In genomic region chr11:19615503-19615902, GRCh38 we compare ENCODE assay signal across 23 cellular contexts.
"Had no signal": no experiment of that assay in that cellular context is flagged by ENCODE, and none has a peak within 500 bp of the region (broad histone marks: within the 10 kb centered on the region; RNA-seq: fewer than 3 reads in every experiment).

No MANE protein-coding gene starts in this region.

- H3K36me3 ChIP-seq: breast epithelium had no signal

- H3K27me3 ChIP-seq: breast epithelium, foreskin keratinocyte had no signal

- H3K27ac ChIP-seq: breast epithelium, foreskin keratinocyte had no signal

- H3K4me3 ChIP-seq: breast epithelium, lung had no signal

- H3K4me3 Mint-ChIP-seq: activated CD4-positive, alpha-beta T cell treated with anti-CD3 and anti-CD28 coated beads, Interleukin-2, amount 10 ng/mL, durations not matched to agents 7 days and 5 days; activated CD8-positive, alpha-beta T cell treated with anti-CD3 and anti-CD28 coated beads, Interleukin-2, amount 10 ng/mL, durations not matched to agents 7 days and 5 days; activated naive CD4-positive, alpha-beta T cell treated with anti-CD3 and anti-CD28 coated beads, Interleukin-2, amount 10 ng/mL, durations not matched to agents 7 days and 5 days; activated naive CD8-positive, alpha-beta T cell treated with anti-CD3 and anti-CD28 coated beads, Interleukin-2, amount 50 U/mL, for 24 hours; activated T-cell treated with anti-CD3 and anti-CD28 coated beads, Interleukin-2, amount 50 U/mL, for 24 hours; effector memory CD8-positive, alpha-beta T cell; mesothelial cell of epicardium; nephron; stimulated activated naive CD8-positive, alpha-beta T cell treated with anti-CD3 and anti-CD28 coated beads, Interleukin-15, amount 100 ng/mL, for 72 hours; T-cell had no signal

- H3K27me3 Mint-ChIP-seq: activated CD4-positive, alpha-beta T cell treated with anti-CD3 and anti-CD28 coated beads, Interleukin-2, amount 10 ng/mL, durations not matched to agents 7 days and 5 days; activated naive CD4-positive, alpha-beta T cell treated with anti-CD3 and anti-CD28 coated beads, Interleukin-2, amount 10 ng/mL, durations not matched to agents 7 days and 5 days; stimulated activated naive CD8-positive, alpha-beta T cell treated with anti-CD3 and anti-CD28 coated beads, Interleukin-15, amount 100 ng/mL, for 72 hours; T-cell had no signal

- H3K36me3 Mint-ChIP-seq: activated naive CD4-positive, alpha-beta T cell treated with anti-CD3 and anti-CD28 coated beads, Interleukin-2, amount 10 ng/mL, durations not matched to agents 7 days and 5 days; mesothelial cell of epicardium; T-cell had no signal

- H3K9ac ChIP-seq: SK-N-SH had no signal

- DNase-seq: activated CD4-positive, alpha-beta T cell treated with anti-CD3 and anti-CD28 coated beads, Interleukin-2, amount 10 ng/mL, durations not matched to agents 7 days and 5 days; activated CD4-positive, CD25-positive, alpha-beta regulatory T cell; activated CD8-positive, alpha-beta T cell treated with anti-CD3 and anti-CD28 coated beads, Interleukin-2, amount 10 ng/mL, durations not matched to agents 7 days and 5 days; activated naive CD4-positive, alpha-beta T cell treated with anti-CD3 and anti-CD28 coated beads, Interleukin-2, amount 10 ng/mL, durations not matched to agents 7 days and 5 days; activated naive CD8-positive, alpha-beta T cell treated with anti-CD3 and anti-CD28 coated beads, Interleukin-2, amount 50 U/mL, for 24 hours; activated T-cell treated with anti-CD3 and anti-CD28 coated beads, Interleukin-2, amount 50 U/mL, for 24 hours; anterior cingulate cortex; effector memory CD8-positive, alpha-beta T cell; foreskin keratinocyte; glutamatergic neuron; hypothalamus; posterior cingulate gyrus; small intestine; stimulated activated CD4-positive, alpha-beta T cell treated with anti-CD3 and anti-CD28 coated beads, Interleukin-15, amount 100 ng/mL, for 24 hours; stimulated activated CD4-positive, alpha-beta T cell treated with anti-CD3 and anti-CD28 coated beads, Interleukin-2, amount 100 ng/mL, for 48 hours; stimulated activated naive CD8-positive, alpha-beta T cell treated with anti-CD3 and anti-CD28 coated beads, Interleukin-15, amount 100 ng/mL, for 72 hours; T-cell had no signal

- ATAC-seq: activated CD8-positive, alpha-beta T cell treated with anti-CD3 and anti-CD28 coated beads, Interleukin-2, amount 10 ng/mL, durations not matched to agents 7 days and 5 days; activated naive CD8-positive, alpha-beta T cell treated with anti-CD3 and anti-CD28 coated beads, Interleukin-2, amount 50 U/mL, for 24 hours; effector memory CD8-positive, alpha-beta T cell; foreskin keratinocyte; stimulated activated naive CD8-positive, alpha-beta T cell treated with anti-CD3 and anti-CD28 coated beads, Interleukin-15, amount 100 ng/mL, for 72 hours; T-cell had no signal

- H3K4me1 ChIP-seq: breast epithelium, foreskin keratinocyte had no signal

- H3K4me1 Mint-ChIP-seq: activated CD4-positive, alpha-beta T cell treated with anti-CD3 and anti-CD28 coated beads, Interleukin-2, amount 10 ng/mL, durations not matched to agents 7 days and 5 days; activated naive CD4-positive, alpha-beta T cell treated with anti-CD3 and anti-CD28 coated beads, Interleukin-2, amount 10 ng/mL, durations not matched to agents 7 days and 5 days; activated naive CD8-positive, alpha-beta T cell treated with anti-CD3 and anti-CD28 coated beads, Interleukin-2, amount 50 U/mL, for 24 hours; nephron; stimulated activated naive CD8-positive, alpha-beta T cell treated with anti-CD3 and anti-CD28 coated beads, Interleukin-15, amount 100 ng/mL, for 72 hours; T-cell had no signal

- H3K27ac Mint-ChIP-seq: activated CD4-positive, alpha-beta T cell treated with anti-CD3 and anti-CD28 coated beads, Interleukin-2, amount 10 ng/mL, durations not matched to agents 7 days and 5 days; activated CD8-positive, alpha-beta T cell treated with anti-CD3 and anti-CD28 coated beads, Interleukin-2, amount 10 ng/mL, durations not matched to agents 7 days and 5 days; activated naive CD4-positive, alpha-beta T cell treated with anti-CD3 and anti-CD28 coated beads, Interleukin-2, amount 10 ng/mL, durations not matched to agents 7 days and 5 days; activated naive CD8-positive, alpha-beta T cell treated with anti-CD3 and anti-CD28 coated beads, Interleukin-2, amount 50 U/mL, for 24 hours; activated T-cell treated with anti-CD3 and anti-CD28 coated beads, Interleukin-2, amount 50 U/mL, for 24 hours; effector memory CD8-positive, alpha-beta T cell; mesothelial cell of epicardium; nephron; stimulated activated naive CD8-positive, alpha-beta T cell treated with anti-CD3 and anti-CD28 coated beads, Interleukin-15, amount 100 ng/mL, for 72 hours; T-cell had no signal

- FAIRE-seq: keratinocyte, small intestine had no signal
